ENCODE assay signal across 20 cellular contexts in genomic region chr10:7763929-7764328, GRCh38. TPM values are rescaled to one million over a fixed set of nuclear protein-coding genes. Genes with fewer than 3 reads are reported as not detected.
DNase-seq lines count a peak whose midpoint lies in the region; ATAC-seq, FAIRE-seq and TF ChIP-seq lines count a peak whose summit lies in the region.
"Had no signal": no experiment of that assay in that cellular context is flagged by ENCODE, and none has a peak within 500 bp of the region (broad histone marks: within the 10 kb centered on the region; RNA-seq: fewer than 3 reads in every experiment).

No MANE protein-coding gene starts in this region.

- no peak overlapping the region for H2AFZ ChIP-seq in HepG2 (ENCODE audit: low read length)
- H2AFZ ChIP-seq in astrocyte (ENCODE audit: low read depth, low read length) = no peak overlapping the region
- no peak overlapping the region for H2AFZ ChIP-seq in mammary epithelial cell (ENCODE audit: low read depth, low read length)

- H3K79me2 ChIP-seq in HepG2 (ENCODE audit: insufficient read depth, low read length) (no peaks in the 10 kb centered on the region), astrocyte (ENCODE audit: insufficient read depth, low read length) (no peaks in the 10 kb centered on the region), mammary epithelial cell (ENCODE audit: insufficient read depth, low read length) (no peaks in the 10 kb centered on the region)

- TF ChIP-seq EP300 in HepG2 (IDR thresholded peaks at IDR 0.05; ENCODE audit: low read depth in 2 of 2, low read length in 2 of 2) = no peak
- no peak for TF ChIP-seq EP300 in HepG2 (CRISPR knock-in tag; IDR thresholded peaks at IDR 0.05; ENCODE audit: borderline replicate concordance)

- H3K36me3 ChIP-seq in right lobe of liver (peaks cover 0 to 69% (median 16%) of the 10 kb centered on the region in 4 donors), HepG2 (replicated peaks in 1 of 2; ENCODE audit: control insufficient read depth in 1 of 2, insufficient read depth in 2 of 2, low read length in 2 of 2) (peaks cover 13 to 68% of the 10 kb centered on the region in 2 experiments), astrocyte (ENCODE audit: insufficient read depth, low read length) (peaks cover 47% of the 10 kb centered on the region), mammary epithelial cell (ENCODE audit: insufficient read depth, low read length) (peaks cover 35% of the 10 kb centered on the region)

- CTCF ChIA-PET in HepG2 (lab: Yijun Ruan, JAX; ENCODE audit: low intra/inter-chr PET ratio, low total read pairs) (no interaction called here), mammary epithelial cell (lab: Charles Lee; ENCODE audit: low non-redundant PET) (no interaction called here)

- FAIRE-seq in HepG2 (lab: Jason Lieb, UNC) = no peak
- no peak for FAIRE-seq in astrocyte (lab: Jason Lieb, UNC)
- FAIRE-seq: GM12892 had no signal

- H3K36me3 Mint-ChIP-seq in astrocyte (ENCODE audit: low read depth, unreplicated experiment) = peaks cover 6% of the 10 kb centered on the region

- dilution Hi-C loops in mammary epithelial cell (cut with HindIII; ENCODE audit: low sequenced_read_pairs) = no loop called here

- H3K27me3 ChIP-seq in right lobe of liver = no peaks in the 10 kb centered on the region
- H3K27me3 ChIP-seq in HepG2 (ENCODE audit: control insufficient read depth in 1 of 2, insufficient read depth in 2 of 2, low read length in 2 of 2) = no peaks in the 10 kb centered on the region
- H3K27me3 ChIP-seq in astrocyte (ENCODE audit: insufficient read depth, low read length) = no peaks in the 10 kb centered on the region
- H3K27me3 ChIP-seq in mammary epithelial cell (ENCODE audit: insufficient read depth, low read length) = no peaks in the 10 kb centered on the region

- H3K4me2 ChIP-seq in HepG2 (ENCODE audit: low read depth, low read length) (no peak overlapping the region), astrocyte (ENCODE audit: low read length) (no peak overlapping the region), mammary epithelial cell (ENCODE audit: insufficient read depth, low read depth, low read length) (no peak overlapping the region)

- 48% methylated on average over 5 of the region's 5 CpGs for WGBS in right lobe of liver (ENCODE audit: insufficient coverage, low coverage, low lambda C conversion rate, missing lambda C conversion rate)
- 97% methylated on average over 5 of the region's 5 CpGs for WGBS in HepG2 (ENCODE audit: low lambda C conversion rate)
- WGBS in mammary epithelial cell (ENCODE audit: low coverage, missing lambda C conversion rate) = 75% methylated on average over 5 of the region's 5 CpGs

- no peaks in the 10 kb centered on the region for H3K4me1 ChIP-seq in right lobe of liver
- H3K4me1 ChIP-seq in HepG2 (ENCODE audit: insufficient read depth, low read length) = no peaks in the 10 kb centered on the region
- no peaks in the 10 kb centered on the region for H3K4me1 ChIP-seq in astrocyte (ENCODE audit: insufficient read depth, low read length)
- H3K4me1 ChIP-seq in mammary epithelial cell (ENCODE audit: insufficient read depth, low read length) = no peaks in the 10 kb centered on the region

- no peaks in the 10 kb centered on the region for H3K4me1 Mint-ChIP-seq in astrocyte (ENCODE audit: low read depth, unreplicated experiment)

- peak in 3 of 4 donors; percentile 25 to 61 (median 48) for ATAC-seq in right lobe of liver
- no peak for ATAC-seq in HepG2

- in situ Hi-C loops in HepG2 (cut with HindIII; ENCODE audit: extremely low pct_ligation_motif_present, low pct_unique_long_range_greater_than_20kb) = loop anchor here (25.0 kb wide), 1 partner anchor 1548 kb away; no protein-coding TSS in a partner anchor
- in situ Hi-C loops in mammary epithelial cell (cut with MboI; ENCODE audit: low sequenced_read_pairs in 2 of 2) = no loop called here

- no peaks in the 10 kb centered on the region for H3K27me3 Mint-ChIP-seq in astrocyte (ENCODE audit: low read depth, unreplicated experiment)

- intact Hi-C loops in right lobe of liver (cut with DNase I) = no loop called here
- intact Hi-C loops in HepG2 (cut with micrococcal nuclease; ENCODE audit: unreplicated experiment) = no loop called here
- intact Hi-C loops in mammary epithelial cell (cut with micrococcal nuclease) = no loop called here

- H3K27ac ChIP-seq in right lobe of liver (no peak overlapping the region), HepG2 (ENCODE audit: extremely low read length, insufficient read depth, low read length) (no peak overlapping the region), astrocyte (ENCODE audit: low read depth, low read length) (no peak overlapping the region), mammary epithelial cell (ENCODE audit: insufficient read depth, low read depth, low read length) (no peak overlapping the region)
- H3K27ac ChIP-seq: C4-2B had no signal

- H3K9me3 ChIP-seq in right lobe of liver = no peaks in the 10 kb centered on the region
- no peaks in the 10 kb centered on the region for H3K9me3 ChIP-seq in HepG2 (ENCODE audit: low read length)
- H3K9me3 ChIP-seq in astrocyte (ENCODE audit: insufficient read depth, low read depth, low read length) = no peaks in the 10 kb centered on the region
- no peaks in the 10 kb centered on the region for H3K9me3 ChIP-seq in mammary epithelial cell (replicated peaks; ENCODE audit: insufficient read depth, low read length)

- DNase-seq in right lobe of liver (no peak), HepG2 (ENCODE audit: low spot score) (no peak), astrocyte (ENCODE audit: low read depth) (peak; percentile 26), globus pallidus (ENCODE audit: low spot score) (peak; percentile 2), C1 segment of cervical spinal cord (lab: John Stamatoyannopoulos, UW) (no peak), activated T-cell treated with anti-CD3 and anti-CD28 coated beads for 4 hours (no peak), mammary epithelial cell (no peak), cerebellum (ENCODE audit: low spot score) (no peak)
- DNase-seq: DMS 273 treated with DMSO at 0.1 percent for 48 hours, GDM1, GOT3, KG1, NCI-H1105, NCI-H1930, NCI-H446, NCI-H69, RPMI8226, SIG-M5 had no signal

- H3K4me3 ChIP-seq in right lobe of liver (no peak overlapping the region), HepG2 (replicated peaks in 1 of 3; ENCODE audit: insufficient read depth in 1 of 3, low read depth in 2 of 3, low read length in 3 of 3) (no peak overlapping the region), astrocyte (ENCODE audit: insufficient read depth, low read depth, low read length) (no peak overlapping the region), mammary epithelial cell (replicated peaks in 1 of 3; ENCODE audit: insufficient read depth in 1 of 3, low read depth in 2 of 3, low read length in 3 of 3) (no peak overlapping the region)

- BruUV-seq in HepG2 (replicated peaks; lab: Mats Ljungman, UMichigan) (no TSS peak), mammary epithelial cell (replicated peaks; lab: Mats Ljungman, UMichigan) (no TSS peak)

- no peak overlapping the region for H3K27ac Mint-ChIP-seq in astrocyte (ENCODE audit: unreplicated experiment)

- H3K4me3 Mint-ChIP-seq in astrocyte (ENCODE audit: unreplicated experiment) = no peak overlapping the region

- TF ChIP-seq POLR2A in right lobe of liver (IDR thresholded peaks at IDR 0.05) (no peak), HepG2 (IDR thresholded peaks at IDR 0.05; ENCODE audit: insufficient read depth in 1 of 2, low read depth in 2 of 2, low read length in 2 of 2) (no peak)

- no peaks in the 10 kb centered on the region for H3K9me3 Mint-ChIP-seq in astrocyte (ENCODE audit: unreplicated experiment)

- H3K9ac ChIP-seq in HepG2 (ENCODE audit: insufficient read depth, low read depth, low read length) = no peak overlapping the region
- no peak overlapping the region for H3K9ac ChIP-seq in astrocyte (ENCODE audit: low read length)
- no peak overlapping the region for H3K9ac ChIP-seq in mammary epithelial cell (ENCODE audit: insufficient read depth, low read length)

- POLR2A ChIA-PET in HepG2 (lab: Yijun Ruan, JAX) = no interaction called here

- no peak for TF ChIP-seq RAD21 in HepG2 (CRISPR knock-in tag; IDR thresholded peaks at IDR 0.05)

- H4K20me1 ChIP-seq in HepG2 (ENCODE audit: insufficient read depth, low read length) = no peaks in the 10 kb centered on the region
- peaks cover 6% of the 10 kb centered on the region for H4K20me1 ChIP-seq in astrocyte (ENCODE audit: insufficient read depth, low read length)
- H4K20me1 ChIP-seq in mammary epithelial cell (ENCODE audit: insufficient read depth, low read length) = no peaks in the 10 kb centered on the region

- TF ChIP-seq CTCF in right lobe of liver (IDR thresholded peaks at IDR 0.05) = no peak
- TF ChIP-seq CTCF in HepG2 (CRISPR knock-in tag; IDR thresholded peaks at IDR 0.05) = no peak
- no peak for TF ChIP-seq CTCF in astrocyte (IDR thresholded peaks at IDR 0.05; ENCODE audit: insufficient read depth, low read depth, low read length)
- TF ChIP-seq CTCF in mammary epithelial cell (conservative IDR thresholded peaks at IDR 0.05 in 1 of 2, IDR thresholded peaks at IDR 0.05 in 1 of 2; ENCODE audit: extremely low read depth in 1 of 2, insufficient read depth in 1 of 2, low read depth in 1 of 2, low read length in 2 of 2) = no peak

RNA-seq across cellular contexts. Expression of gene KIN, which starts 23.9 kb away (rescaled TPM):
- total RNA-seq in right lobe of liver (1 to 10 TPM; 2.3 to 4.3 (median 3.4) TPM), HepG2 (2016; rRNA removed; fragmentation: Illumina TruSeq; extraction: Trizol) (23.2 and 34.6 TPM in 2 replicates), astrocyte (14.1 and 18.0 TPM in 2 replicates), mammary epithelial cell (10 to 100 TPM in 1 of 2 donors, 1 to 10 TPM in 1; 4.7 to 14.4 TPM), cerebellum (11.1 TPM)
- total RNA-seq in HepG2 (2016; cell fraction: cytosol; rRNA removed; fragmentation: Illumina TruSeq; extraction: Trizol; ENCODE audit: low read depth) = 6.2 and 6.5 TPM in 2 replicates
- 23.1 and 32.6 TPM in 2 replicates for total RNA-seq in HepG2 (2016; cell fraction: insoluble cytoplasmic fraction; rRNA removed; fragmentation: Illumina TruSeq; extraction: Trizol)
- 4.8 and 7.1 TPM in 2 replicates for total RNA-seq in HepG2 (2016; cell fraction: membrane; rRNA removed; fragmentation: Illumina TruSeq; extraction: Trizol)
- total RNA-seq in HepG2 (2016; cell fraction: nucleus; rRNA removed; fragmentation: Illumina TruSeq; extraction: Trizol) = 13.7 and 13.9 TPM in 2 replicates
- polyA plus RNA-seq in HepG2 (2011; rRNA removed) (3.8 and 4.9 TPM in 2 replicates), mammary epithelial cell (2.6 TPM)
- 0.99 and 1.8 TPM in 2 replicates for polyA plus RNA-seq in HepG2 (2011; cell fraction: cytosol; rRNA removed)
- polyA plus RNA-seq in HepG2 (2011; cell fraction: nucleus; rRNA removed) = 3.1 and 4.2 TPM in 2 replicates
- polyA plus RNA-seq in HepG2 (2012) = 7.4 and 9.5 TPM in 2 replicates
- polyA plus RNA-seq in HepG2 (2016; cell fraction: cytosol; fragmentation: Illumina TruSeq; extraction: Trizol; ENCODE audit: low read depth) = 2.2 and 2.8 TPM in 2 replicates
- polyA plus RNA-seq in HepG2 (2016; cell fraction: insoluble cytoplasmic fraction; fragmentation: Illumina TruSeq; extraction: Trizol; ENCODE audit: low read depth) = 37.5 and 38.1 TPM in 2 replicates
- polyA plus RNA-seq in HepG2 (2016; cell fraction: membrane; fragmentation: Illumina TruSeq; extraction: Trizol; ENCODE audit: low read depth) = 2.8 and 5.0 TPM in 2 replicates
- polyA plus RNA-seq in HepG2 (2016; cell fraction: nucleus; fragmentation: Illumina TruSeq; extraction: Trizol; ENCODE audit: insufficient read depth, low read depth) = 28.2 and 28.5 TPM in 2 replicates
- polyA minus RNA-seq in HepG2 (2011; rRNA and poly(A)+ RNA removed; ENCODE audit: low replicate concordance) = 1.4 and 2.1 TPM in 2 replicates
- polyA minus RNA-seq in HepG2 (2011; cell fraction: cytosol; rRNA and poly(A)+ RNA removed) = 0.79 and 3.4 TPM in 2 replicates
- 15.2 and 16.6 TPM in 2 replicates for polyA minus RNA-seq in HepG2 (2011; cell fraction: nucleus; rRNA and poly(A)+ RNA removed)
- 18.3 TPM for polyA minus RNA-seq in mammary epithelial cell

RNA-seq across cellular contexts. Expression of gene ATP5F1C, which starts 24.0 kb away (rescaled TPM):
- 100 to 1,000 TPM; 177 to 376 (median 210) TPM for total RNA-seq in right lobe of liver
- 416 and 578 TPM in 2 replicates for total RNA-seq in HepG2 (2016; rRNA removed; fragmentation: Illumina TruSeq; extraction: Trizol)
- 310 and 312 TPM in 2 replicates for total RNA-seq in HepG2 (2016; cell fraction: cytosol; rRNA removed; fragmentation: Illumina TruSeq; extraction: Trizol; ENCODE audit: low read depth)
- total RNA-seq in HepG2 (2016; cell fraction: insoluble cytoplasmic fraction; rRNA removed; fragmentation: Illumina TruSeq; extraction: Trizol) = 377 and 636 TPM in 2 replicates
- 216 and 241 TPM in 2 replicates for total RNA-seq in HepG2 (2016; cell fraction: membrane; rRNA removed; fragmentation: Illumina TruSeq; extraction: Trizol)
- 154 and 197 TPM in 2 replicates for total RNA-seq in HepG2 (2016; cell fraction: nucleus; rRNA removed; fragmentation: Illumina TruSeq; extraction: Trizol)
- polyA plus RNA-seq in HepG2 (2011; rRNA removed) = 306 and 407 TPM in 2 replicates
- polyA plus RNA-seq in HepG2 (2011; cell fraction: cytosol; rRNA removed) = 194 and 253 TPM in 2 replicates
- 103 and 113 TPM in 2 replicates for polyA plus RNA-seq in HepG2 (2011; cell fraction: nucleus; rRNA removed)
- 284 and 407 TPM in 2 replicates for polyA plus RNA-seq in HepG2 (2012)
- 133 and 146 TPM in 2 replicates for polyA plus RNA-seq in HepG2 (2016; cell fraction: cytosol; fragmentation: Illumina TruSeq; extraction: Trizol; ENCODE audit: low read depth)
- polyA plus RNA-seq in HepG2 (2016; cell fraction: insoluble cytoplasmic fraction; fragmentation: Illumina TruSeq; extraction: Trizol; ENCODE audit: low read depth) = 505 and 556 TPM in 2 replicates
- 146 and 154 TPM in 2 replicates for polyA plus RNA-seq in HepG2 (2016; cell fraction: membrane; fragmentation: Illumina TruSeq; extraction: Trizol; ENCODE audit: low read depth)
- 214 and 230 TPM in 2 replicates for polyA plus RNA-seq in HepG2 (2016; cell fraction: nucleus; fragmentation: Illumina TruSeq; extraction: Trizol; ENCODE audit: insufficient read depth, low read depth)
- 118 and 140 TPM in 2 replicates for polyA minus RNA-seq in HepG2 (2011; rRNA and poly(A)+ RNA removed; ENCODE audit: low replicate concordance)
- polyA minus RNA-seq in HepG2 (2011; cell fraction: cytosol; rRNA and poly(A)+ RNA removed) = 138 and 142 TPM in 2 replicates
- 96.7 and 139 TPM in 2 replicates for polyA minus RNA-seq in HepG2 (2011; cell fraction: nucleus; rRNA and poly(A)+ RNA removed)
- total RNA-seq in astrocyte = 231 and 267 TPM in 2 replicates
- total RNA-seq in mammary epithelial cell = 100 to 1,000 TPM; 172 to 250 TPM
- polyA plus RNA-seq in mammary epithelial cell = 292 TPM
- 158 TPM for polyA minus RNA-seq in mammary epithelial cell
- total RNA-seq in cerebellum = 166 TPM

RNA-seq across cellular contexts. Expression of gene TAF3, which starts 54.4 kb away (rescaled TPM):
- total RNA-seq in right lobe of liver = 1 to 10 TPM; 1.9 to 3.5 (median 3.0) TPM
- 2.9 TPM in 2 replicates for total RNA-seq in HepG2 (2016; rRNA removed; fragmentation: Illumina TruSeq; extraction: Trizol)
- 0.35 and 0.40 TPM in 2 replicates for total RNA-seq in HepG2 (2016; cell fraction: cytosol; rRNA removed; fragmentation: Illumina TruSeq; extraction: Trizol; ENCODE audit: low read depth)
- 2.5 and 2.6 TPM in 2 replicates for total RNA-seq in HepG2 (2016; cell fraction: insoluble cytoplasmic fraction; rRNA removed; fragmentation: Illumina TruSeq; extraction: Trizol)
- total RNA-seq in HepG2 (2016; cell fraction: membrane; rRNA removed; fragmentation: Illumina TruSeq; extraction: Trizol) = 1.9 and 2.1 TPM in 2 replicates
- total RNA-seq in HepG2 (2016; cell fraction: nucleus; rRNA removed; fragmentation: Illumina TruSeq; extraction: Trizol) = 4.4 TPM in 2 replicates
- polyA plus RNA-seq in HepG2 (2011; rRNA removed) = 1.4 and 1.7 TPM in 2 replicates
- polyA plus RNA-seq in HepG2 (2011; cell fraction: cytosol; rRNA removed) = 0.83 and 1.2 TPM in 2 replicates
- polyA plus RNA-seq in HepG2 (2011; cell fraction: nucleus; rRNA removed) = 1.3 and 1.4 TPM in 2 replicates
- polyA plus RNA-seq in HepG2 (2012) = 3.9 and 4.1 TPM in 2 replicates
- polyA plus RNA-seq in HepG2 (2016; cell fraction: cytosol; fragmentation: Illumina TruSeq; extraction: Trizol; ENCODE audit: low read depth) = 0.37 and 0.44 TPM in 2 replicates
- polyA plus RNA-seq in HepG2 (2016; cell fraction: insoluble cytoplasmic fraction; fragmentation: Illumina TruSeq; extraction: Trizol; ENCODE audit: low read depth) = 5.2 and 6.4 TPM in 2 replicates
- 1.3 and 1.7 TPM in 2 replicates for polyA plus RNA-seq in HepG2 (2016; cell fraction: membrane; fragmentation: Illumina TruSeq; extraction: Trizol; ENCODE audit: low read depth)
- polyA plus RNA-seq in HepG2 (2016; cell fraction: nucleus; fragmentation: Illumina TruSeq; extraction: Trizol; ENCODE audit: insufficient read depth, low read depth) = 5.2 and 5.9 TPM in 2 replicates
- polyA minus RNA-seq in HepG2 (2011; rRNA and poly(A)+ RNA removed; ENCODE audit: low replicate concordance) = 1.3 and 2.4 TPM in 2 replicates
- polyA minus RNA-seq in HepG2 (2011; cell fraction: cytosol; rRNA and poly(A)+ RNA removed) = 1.5 and 2.0 TPM in 2 replicates
- 6.8 and 7.2 TPM in 2 replicates for polyA minus RNA-seq in HepG2 (2011; cell fraction: nucleus; rRNA and poly(A)+ RNA removed)
- 8.4 and 10.2 TPM in 2 replicates for total RNA-seq in astrocyte
- total RNA-seq in mammary epithelial cell = 10 to 100 TPM in 1 of 2 donors, 1 to 10 TPM in 1; 2.5 to 11.2 TPM
- polyA plus RNA-seq in mammary epithelial cell = 3.9 TPM
- 1.7 TPM for polyA minus RNA-seq in mammary epithelial cell
- total RNA-seq in cerebellum = 3.2 TPM

Comparison
In these comparisons a context has a peak if more than half of its experiments do, and no peak if none do; other contexts are left out.
1. DNase-seq: peak in astrocyte (single experiment) and globus pallidus (single experiment); none in right lobe of liver (0 of 3), HepG2 (single experiment), C1 segment of cervical spinal cord (0 of 14), activated T-cell treated with anti-CD3 and anti-CD28 coated beads for 4 hours (single experiment), mammary epithelial cell (single experiment) and cerebellum (single experiment).